ENCODE assay signal across 1 cellular context in the genomic region with DNA sequence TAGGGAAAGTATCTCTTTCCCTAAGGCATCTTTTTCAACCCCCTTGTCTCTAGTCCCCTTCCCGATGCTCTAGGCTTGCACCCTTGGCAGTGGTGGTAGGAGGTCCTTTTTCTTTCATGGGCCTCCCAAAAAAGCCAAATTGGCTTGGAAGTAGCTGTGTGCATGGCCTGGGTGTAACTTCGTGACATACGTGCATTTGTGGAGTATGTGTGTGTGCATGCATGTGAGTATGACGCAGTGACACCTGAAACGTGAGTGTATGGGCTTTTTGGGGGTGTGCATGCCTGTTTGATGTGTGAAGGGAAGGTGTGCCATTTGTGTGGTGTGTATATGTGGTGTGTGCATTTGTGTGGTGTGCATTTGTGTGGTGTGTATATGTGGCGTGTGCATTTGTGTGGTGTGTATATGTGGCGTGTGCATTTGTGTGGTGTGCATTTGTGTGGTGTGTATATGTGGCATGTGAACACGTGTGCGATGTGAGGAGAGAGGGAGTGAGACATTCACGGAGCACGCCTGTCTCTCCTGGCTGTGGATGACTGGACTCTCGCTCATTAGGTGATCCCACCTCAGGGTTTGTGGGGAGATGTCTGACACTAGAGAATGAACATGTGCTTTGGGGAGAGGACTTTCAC.
TF ChIP-seq lines count a peak whose summit lies in the region.

No MANE protein-coding gene starts in this region.

TF ChIP-seq in K562, 482 proteins besides CTCF, POLR2A, EP300 and RAD21:
- TF ChIP-seq POLR2B (IDR thresholded peaks at IDR 0.05; ENCODE audit: low read depth, partially characterized antibody) (peak; percentile 49), KDM1A (IDR thresholded peaks at IDR 0.05) (peak in 1 of 2 experiments; percentile 95; a peak in 2 of 4 replicates), FOXM1 (IDR thresholded peaks at IDR 0.05; ENCODE audit: low read depth) (no peak), FOXM1 (CRISPR knock-in tag; IDR thresholded peaks at IDR 0.05; ENCODE audit: low read depth) (no peak), DLX4 (CRISPR knock-in tag; IDR thresholded peaks at IDR 0.05) (no peak), NCOR1 (IDR thresholded peaks at IDR 0.05) (0 out of 2 replicates have a peak, but pooled peaks have one; percentile 13), ARID2 (IDR thresholded peaks at IDR 0.05) (peak; percentile 58; the same call in 1 of the 2 replicates), TSC22D4 (tag; IDR thresholded peaks at IDR 0.05) (peak; percentile 57; the same call in 1 of the 2 replicates), TFAM (CRISPR knock-in tag; conservative IDR thresholded peaks at IDR 0.05) (no peak), SUPT5H (IDR thresholded peaks at IDR 0.05) (peak; percentile 63), PRDM10 (IDR thresholded peaks at IDR 0.05; ENCODE audit: partially characterized antibody) (peak; percentile 18)
- TF ChIP-seq, protein P1, sequence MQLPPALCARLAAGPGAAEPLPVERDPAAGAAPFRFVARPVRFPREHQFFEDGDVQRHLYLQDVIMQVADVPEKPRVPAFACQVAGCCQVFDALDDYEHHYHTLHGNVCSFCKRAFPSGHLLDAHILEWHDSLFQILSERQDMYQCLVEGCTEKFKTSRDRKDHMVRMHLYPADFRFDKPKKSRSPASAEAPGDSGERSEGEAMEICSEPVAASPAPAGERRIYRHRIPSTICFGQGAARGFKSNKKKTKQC (CRISPR knock-in tag; IDR thresholded peaks at IDR 0.05): no peak
